8 cellular contexts compared by ENCODE assay signal in genomic region chr17:50541402-50541915, GRCh38. TPM values are rescaled to one million over a fixed set of nuclear protein-coding genes. Genes with fewer than 3 reads are reported as not detected.
A peak's percentile ranks its signal among the peaks of the same experiment; 100 is the strongest.
DNase-seq lines count a peak whose midpoint lies in the region; ATAC-seq and TF ChIP-seq lines count a peak whose summit lies in the region.

No MANE protein-coding gene starts in this region.

- ATAC-seq in activated naive CD8-positive, alpha-beta T cell treated with anti-CD3 and anti-CD28 coated beads, Interleukin-2, amount 50 U/mL, for 24 hours, result no peak
- no peak for ATAC-seq in GM21576 (IDR thresholded peaks at IDR 0.05; ENCODE audit: unreplicated experiment)
- ATAC-seq in sciatic nerve, result no peak

- peaks cover 4 to 13% (median 12%) of the 10 kb centered on the region in 4 donors for H3K4me1 ChIP-seq in liver (ENCODE audit: control insufficient read depth in 4 of 4, insufficient read depth in 4 of 4, low read length in 3 of 4)
- H3K4me1 ChIP-seq in thyroid gland, result peaks cover 15 to 19% of the 10 kb centered on the region in 2 donors

- CTCF ChIA-PET in activated CD4-positive, alpha-beta T cell treated with anti-CD3 and anti-CD28 coated beads, Interleukin-2, amount 10 ng/mL, durations not matched to agents 7 days and 5 days (lab: Charles Lee), result interaction anchor here (0.8 to 2.9 kb wide), 12 partner anchors 9 to 144 kb away, joined by 3 to 18 read pairs (median 4); partner anchors contain the start of genes EPN3 and LRRC59

- H3K9me3 Mint-ChIP-seq in activated CD4-positive, alpha-beta T cell treated with anti-CD3 and anti-CD28 coated beads, Interleukin-2, amount 10 ng/mL, durations not matched to agents 7 days and 5 days, result no peaks in the 10 kb centered on the region
- no peaks in the 10 kb centered on the region for H3K9me3 Mint-ChIP-seq in activated naive CD8-positive, alpha-beta T cell treated with anti-CD3 and anti-CD28 coated beads, Interleukin-2, amount 50 U/mL, for 24 hours

- H3K4me1 Mint-ChIP-seq in activated CD4-positive, alpha-beta T cell treated with anti-CD3 and anti-CD28 coated beads, Interleukin-2, amount 10 ng/mL, durations not matched to agents 7 days and 5 days, result peaks cover 17% of the 10 kb centered on the region
- H3K4me1 Mint-ChIP-seq in activated naive CD8-positive, alpha-beta T cell treated with anti-CD3 and anti-CD28 coated beads, Interleukin-2, amount 50 U/mL, for 24 hours, result peaks cover 11% of the 10 kb centered on the region

- H3K4me3 ChIP-seq in liver (ENCODE audit: low read depth in 1 of 3, low read length in 3 of 3) (peak overlapping the region; percentile 37 to 57 (median 53)), thyroid gland (replicated peaks in 1 of 3) (peak overlapping the region; percentile 9 to 39 (median 19))

- H3K36me3 ChIP-seq in liver (ENCODE audit: control insufficient read depth in 4 of 4, insufficient read depth in 3 of 4, low read depth in 1 of 4, low read length in 3 of 4) (no peaks in the 10 kb centered on the region), thyroid gland (no peaks in the 10 kb centered on the region)

- H3K36me3 Mint-ChIP-seq in activated CD4-positive, alpha-beta T cell treated with anti-CD3 and anti-CD28 coated beads, Interleukin-2, amount 10 ng/mL, durations not matched to agents 7 days and 5 days (ENCODE audit: low read depth), result no peaks in the 10 kb centered on the region
- no peaks in the 10 kb centered on the region for H3K36me3 Mint-ChIP-seq in activated naive CD8-positive, alpha-beta T cell treated with anti-CD3 and anti-CD28 coated beads, Interleukin-2, amount 50 U/mL, for 24 hours (ENCODE audit: low read depth)

- H3K27me3 ChIP-seq in liver (ENCODE audit: control insufficient read depth in 4 of 4, insufficient read depth in 4 of 4, low read length in 3 of 4) (no peaks in the 10 kb centered on the region), thyroid gland (no peaks in the 10 kb centered on the region)

- H3K27ac Mint-ChIP-seq in activated CD4-positive, alpha-beta T cell treated with anti-CD3 and anti-CD28 coated beads, Interleukin-2, amount 10 ng/mL, durations not matched to agents 7 days and 5 days, result peak overlapping the region; percentile 58
- H3K27ac Mint-ChIP-seq in activated naive CD8-positive, alpha-beta T cell treated with anti-CD3 and anti-CD28 coated beads, Interleukin-2, amount 50 U/mL, for 24 hours, result no peak overlapping the region

- POLR2A ChIA-PET in activated CD4-positive, alpha-beta T cell treated with anti-CD3 and anti-CD28 coated beads, Interleukin-2, amount 10 ng/mL, durations not matched to agents 7 days and 5 days (lab: Charles Lee), result no interaction called here

- H3K4me3 Mint-ChIP-seq in activated CD4-positive, alpha-beta T cell treated with anti-CD3 and anti-CD28 coated beads, Interleukin-2, amount 10 ng/mL, durations not matched to agents 7 days and 5 days, result peak overlapping the region; percentile 60
- H3K4me3 Mint-ChIP-seq in activated naive CD8-positive, alpha-beta T cell treated with anti-CD3 and anti-CD28 coated beads, Interleukin-2, amount 50 U/mL, for 24 hours, result peak overlapping the region; percentile 74

- TF ChIP-seq POLR2A in thyroid gland (IDR thresholded peaks at IDR 0.05), result no peak

- intact Hi-C loops in thyroid gland (cut with DNase I), result loop anchor here (5.0 kb wide), 1 partner anchor 54 kb away; no protein-coding TSS in a partner anchor
- intact Hi-C loops in sciatic nerve (cut with DNase I), result no loop called here

- no peak for TF ChIP-seq CTCF in liver (IDR thresholded peaks at IDR 0.05; ENCODE audit: low read depth, low read length, missing input control)
- TF ChIP-seq CTCF in thyroid gland (IDR thresholded peaks at IDR 0.05), result no peak

- 35% methylated on average over 25 of the region's 25 CpGs for WGBS in liver
- WGBS in thyroid gland, 2 donors, result 47 to 95% methylated on average over 4 to 17 of the region's 25 CpGs

- no peak for TF ChIP-seq RAD21 in liver (IDR thresholded peaks at IDR 0.05)

- H3K27me3 Mint-ChIP-seq in activated CD4-positive, alpha-beta T cell treated with anti-CD3 and anti-CD28 coated beads, Interleukin-2, amount 10 ng/mL, durations not matched to agents 7 days and 5 days, result peaks cover 16% of the 10 kb centered on the region
- H3K27me3 Mint-ChIP-seq in activated naive CD8-positive, alpha-beta T cell treated with anti-CD3 and anti-CD28 coated beads, Interleukin-2, amount 50 U/mL, for 24 hours, result peaks cover 12% of the 10 kb centered on the region

- H3K27ac ChIP-seq in liver (ENCODE audit: low read depth in 1 of 2, low read length in 2 of 2) (peak overlapping the region in 1 of 2 donors; percentile 25), thyroid gland (peak overlapping the region; percentile 25 to 73 (median 70))

- peak overlapping the region in 1 of 2 donors; percentile 42 for H3K9ac ChIP-seq in liver (ENCODE audit: low read depth in 1 of 2, low read length in 2 of 2)

- H3K9me3 ChIP-seq in liver (ENCODE audit: control insufficient read depth in 4 of 4, low read length in 3 of 4), result no peaks in the 10 kb centered on the region
- H3K9me3 ChIP-seq in thyroid gland, result no peaks in the 10 kb centered on the region

- DNase-seq in activated CD4-positive, alpha-beta T cell treated with anti-CD3 and anti-CD28 coated beads, Interleukin-2, amount 10 ng/mL, durations not matched to agents 7 days and 5 days, result no peak
- DNase-seq in activated CD4-positive, alpha-beta T cell treated with anti-CD3 and anti-CD28 coated beads, Interleukin-2, amount 50 U/mL, for 4 hours, result no peak
- DNase-seq in activated naive CD8-positive, alpha-beta T cell treated with anti-CD3 and anti-CD28 coated beads, Interleukin-2, amount 50 U/mL, for 24 hours, result no peak
- DNase-seq in thyroid gland (no peak), sciatic nerve (ENCODE audit: low spot score) (no peak), mucosa of gallbladder (ENCODE audit: low spot score) (no peak)

TF ChIP-seq in liver, 16 proteins besides CTCF, POLR2A, EP300 and RAD21:
- TF ChIP-seq NR2F2 (IDR thresholded peaks at IDR 0.05), result no peak
- TF ChIP-seq SP1 (IDR thresholded peaks at IDR 0.05), result no peak
- TF ChIP-seq GABPA (IDR thresholded peaks at IDR 0.05 in 1 of 2, conservative IDR thresholded peaks at IDR 0.05 in 1 of 2), result no peak
- TF ChIP-seq FOXA2 (IDR thresholded peaks at IDR 0.05), result no peak
- TF ChIP-seq EGR1 (IDR thresholded peaks at IDR 0.05; ENCODE audit: low read depth in 2 of 2), result no peak
- TF ChIP-seq FOXA1 (IDR thresholded peaks at IDR 0.05), result no peak

RNA-seq across cellular contexts. Expression of gene SPATA20, which starts 5.5 kb away (rescaled TPM):
- total RNA-seq in activated CD4-positive, alpha-beta T cell treated with anti-CD3 and anti-CD28 coated beads, Interleukin-2, amount 10 ng/mL, durations not matched to agents 7 days and 5 days, result 1 to 10 TPM; 3.9 to 6.2 TPM
- total RNA-seq in liver (10 to 100 TPM; 15.6 to 16.4 TPM), thyroid gland (100 to 1,000 TPM in 3 of 4 donors, 10 to 100 TPM in 1; 94.9 to 177 (median 125) TPM), sciatic nerve (37.5 TPM), mucosa of gallbladder (70.0 TPM)
- 10 to 100 TPM; 22.7 to 42.4 TPM for polyA plus RNA-seq in liver

RNA-seq across cellular contexts. Expression of gene EPN3, which starts 8.9 kb away (rescaled TPM):
- not detected for total RNA-seq in activated CD4-positive, alpha-beta T cell treated with anti-CD3 and anti-CD28 coated beads, Interleukin-2, amount 10 ng/mL, durations not matched to agents 7 days and 5 days
- total RNA-seq in liver, result under 1 TPM; 0.33 to 0.51 TPM
- under 1 TPM in 1 of 2 donors, not detected in 1; 0.06 TPM for polyA plus RNA-seq in liver
- 10 to 100 TPM in 1 of 4 donors, 1 to 10 TPM in 1, under 1 TPM in 1, not detected in 1; 0.63 to 31.6 (median 3.5) TPM for total RNA-seq in thyroid gland
- 0.27 TPM for total RNA-seq in sciatic nerve
- total RNA-seq in mucosa of gallbladder, result 92.7 TPM

RNA-seq across cellular contexts. Expression of gene CACNA1G, which starts 19.1 kb away (rescaled TPM):
- not detected for total RNA-seq in activated CD4-positive, alpha-beta T cell treated with anti-CD3 and anti-CD28 coated beads, Interleukin-2, amount 10 ng/mL, durations not matched to agents 7 days and 5 days
- under 1 TPM; under 0.01 to 0.14 TPM for total RNA-seq in liver
- polyA plus RNA-seq in liver, result under 1 TPM in 1 of 2 donors, not detected in 1; 0.01 TPM
- total RNA-seq in thyroid gland, result 1 to 10 TPM in 1 of 4 donors, under 1 TPM in 3; 0.13 to 3.3 (median 0.52) TPM
- total RNA-seq in sciatic nerve, result 0.36 TPM
- total RNA-seq in mucosa of gallbladder, result 0.26 TPM

RNA-seq across cellular contexts. Expression of gene MYCBPAP, which starts 33.2 kb away (rescaled TPM):
- total RNA-seq in activated CD4-positive, alpha-beta T cell treated with anti-CD3 and anti-CD28 coated beads, Interleukin-2, amount 10 ng/mL, durations not matched to agents 7 days and 5 days, result 1 to 10 TPM; 3.0 to 4.8 TPM
- total RNA-seq in liver (under 1 TPM; 0.23 to 0.25 TPM), thyroid gland (1 to 10 TPM in 3 of 4 donors, under 1 TPM in 1; 0.78 to 3.2 (median 1.6) TPM), sciatic nerve (3.3 TPM), mucosa of gallbladder (4.6 TPM)
- not detected for polyA plus RNA-seq in liver
